In the genomic region with DNA sequence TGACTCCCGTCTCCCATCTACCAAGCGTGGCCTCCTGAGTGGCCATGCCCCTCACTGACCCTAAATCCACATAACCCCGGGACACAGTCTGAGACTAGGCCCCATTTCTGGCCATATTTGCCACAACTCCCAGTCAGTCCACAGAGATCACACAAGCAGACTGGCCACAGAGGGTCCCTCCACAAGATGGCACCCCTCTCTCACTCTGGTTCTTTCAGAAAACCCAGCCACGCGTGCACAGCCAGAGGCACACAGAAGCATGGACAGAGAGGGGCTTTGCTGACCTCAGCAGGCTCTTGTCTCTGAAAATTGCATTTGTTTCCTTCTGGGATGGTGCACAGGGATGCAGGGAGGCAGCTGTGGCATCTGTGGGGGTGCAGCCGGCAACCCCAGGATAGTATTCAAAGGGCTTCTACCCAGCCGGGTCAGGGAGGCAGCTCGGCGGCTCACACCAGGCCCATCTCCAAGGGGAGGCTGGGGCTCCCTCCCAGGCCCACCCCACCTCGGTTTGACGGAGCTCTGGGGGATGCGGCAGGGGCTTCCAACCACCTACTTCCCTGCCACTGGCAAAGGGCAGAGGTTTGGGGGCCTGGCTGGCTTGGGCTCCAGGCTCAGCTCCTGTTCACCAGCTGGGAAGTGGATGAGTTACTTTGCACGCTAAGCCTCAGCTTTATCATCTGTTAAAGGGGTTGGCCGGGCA, we compare ENCODE assay signal across 10 cellular contexts. TPM values are rescaled to one million over a fixed set of nuclear protein-coding genes. Genes with fewer than 3 reads are reported as not detected.
DNase-seq lines count a peak whose midpoint lies in the region; ATAC-seq and TF ChIP-seq lines count a peak whose summit lies in the region.
"Had no signal": no experiment of that assay in that cellular context is flagged by ENCODE, and none has a peak within 500 bp of the region (broad histone marks: within the 10 kb centered on the region; RNA-seq: fewer than 3 reads in every experiment).

No MANE protein-coding gene starts in this region.

- H4K20me1 ChIP-seq in HCT116 (ENCODE audit: insufficient read depth): no peaks in the 10 kb centered on the region

- H3K4me3 ChIP-seq in HCT116 (replicated peaks in 1 of 2; ENCODE audit: low read depth in 1 of 2, low read length in 2 of 2): no peak overlapping the region
- H3K4me3 ChIP-seq: SJSA1 had no signal

- no peaks in the 10 kb centered on the region for H3K9me2 ChIP-seq in HCT116 (ENCODE audit: insufficient read depth)

- BruUV-seq in Calu3 (replicated peaks; lab: Mats Ljungman, UMichigan) (no TSS peak), HCT116 (replicated peaks; lab: Mats Ljungman, UMichigan) (no TSS peak)

- RAD21 ChIA-PET in HCT116 (lab: Charles Lee; ENCODE audit: low non-redundant PET in 1 of 2, low total read pairs in 2 of 2, uncharacterized antibody in 2 of 2, unreplicated experiment in 2 of 2): no interaction called here

- H3K4me1 Mint-ChIP-seq in Calu3 (ENCODE audit: low read depth, unreplicated experiment): no peaks in the 10 kb centered on the region
- no peaks in the 10 kb centered on the region for H3K4me1 Mint-ChIP-seq in activated CD4-positive, alpha-beta T cell treated with anti-CD3 and anti-CD28 coated beads for 36 hours

- no peak overlapping the region for H3K4me2 ChIP-seq in HCT116 (ENCODE audit: low read length)

- no peaks in the 10 kb centered on the region for H3K4me1 ChIP-seq in HCT116 (ENCODE audit: control insufficient read depth in 1 of 2, insufficient read depth in 2 of 2, low read length in 2 of 2)
- H3K4me1 ChIP-seq: SJSA1 had no signal

- DNase-seq in Calu3 (peak; percentile 42), HCT116 (ENCODE audit: low read depth, low spot score) (no peak), globus pallidus (ENCODE audit: low spot score) (peak; percentile 57), pons (ENCODE audit: low spot score) (peak; percentile 69), NCI-H446 treated with DMSO at 0.1 percent for 48 hours (lab: John Stamatoyannopoulos, UW) (no peak)
- peak; percentile 45 for DNase-seq in activated CD4-positive, alpha-beta T cell treated with anti-CD3 and anti-CD28 coated beads for 36 hours

- H3K36me3 ChIP-seq in HCT116 (ENCODE audit: control insufficient read depth in 1 of 2, insufficient read depth in 2 of 2, low read length in 2 of 2): no peaks in the 10 kb centered on the region
- H3K36me3 ChIP-seq: SJSA1 had no signal

- peak; percentile 66 for TF ChIP-seq RAD21 in HCT116 (IDR thresholded peaks at IDR 0.05; ENCODE audit: low read depth)

- no peaks in the 10 kb centered on the region for H3K9me3 Mint-ChIP-seq in Calu3 (ENCODE audit: low read depth, unreplicated experiment)
- no peaks in the 10 kb centered on the region for H3K9me3 Mint-ChIP-seq in activated CD4-positive, alpha-beta T cell treated with anti-CD3 and anti-CD28 coated beads for 36 hours (ENCODE audit: low read depth)
- H3K9me3 Mint-ChIP-seq: mesothelial cell of epicardium had no signal

- no peaks in the 10 kb centered on the region for H3K27me3 ChIP-seq in HCT116 (ENCODE audit: insufficient read depth, low read length)
- H3K27me3 ChIP-seq: SJSA1 had no signal

- H3K9me3 ChIP-seq in HCT116 (ENCODE audit: control insufficient read depth in 1 of 2, insufficient read depth in 1 of 2, low read depth in 1 of 2, low read length in 2 of 2): no peaks in the 10 kb centered on the region
- H3K9me3 ChIP-seq: SJSA1 had no signal

- H3K27me3 Mint-ChIP-seq in Calu3 (ENCODE audit: unreplicated experiment): peaks cover 25% of the 10 kb centered on the region
- H3K27me3 Mint-ChIP-seq in activated CD4-positive, alpha-beta T cell treated with anti-CD3 and anti-CD28 coated beads for 36 hours: no peaks in the 10 kb centered on the region

- H3K27ac ChIP-seq in HCT116 (ENCODE audit: low read depth, low read length): no peak overlapping the region
- H3K27ac ChIP-seq: SJSA1 had no signal

- ATAC-seq in HCT116: peak; percentile 67
- ATAC-seq in activated CD4-positive, alpha-beta T cell treated with anti-CD3 and anti-CD28 coated beads for 36 hours: peak; percentile 26
- ATAC-seq in HG03280 (IDR thresholded peaks at IDR 0.05; ENCODE audit: unreplicated experiment): no peak
- no peak for ATAC-seq in GM18868 (IDR thresholded peaks at IDR 0.05; ENCODE audit: unreplicated experiment)

- TF ChIP-seq CTCF in Calu3 (IDR thresholded peaks at IDR 0.05; ENCODE audit: unreplicated experiment) (no peak), HCT116 (IDR thresholded peaks at IDR 0.05 in 2 of 3, conservative IDR thresholded peaks at IDR 0.05 in 1 of 3; ENCODE audit: borderline replicate concordance in 1 of 3, insufficient read depth in 1 of 3, low read depth in 2 of 3, low read length in 2 of 3) (peak; percentile 31 to 39 (median 35); a peak in 3 of 6 replicates)

- H3K79me2 ChIP-seq in HCT116 (ENCODE audit: insufficient read depth, low read length): no peaks in the 10 kb centered on the region

- CTCF ChIA-PET in Calu3 (lab: Charles Lee): interaction anchor here (0.7 to 1.9 kb wide), 5 partner anchors 11 to 71 kb away, joined by 3 to 8 read pairs (median 5); no protein-coding TSS in a partner anchor
- CTCF ChIA-PET in HCT116 (lab: Charles Lee): no interaction called here
- CTCF ChIA-PET in activated CD4-positive, alpha-beta T cell treated with anti-CD3 and anti-CD28 coated beads for 36 hours (lab: Charles Lee): interaction anchor here (0.5 kb wide), 3 partner anchors 34 to 402 kb away, joined by 3 to 5 read pairs (median 4); no protein-coding TSS in a partner anchor

- POLR2A ChIA-PET in HCT116 (lab: Charles Lee): no interaction called here
- POLR2A ChIA-PET in activated CD4-positive, alpha-beta T cell treated with anti-CD3 and anti-CD28 coated beads for 36 hours (lab: Charles Lee): no interaction called here

- intact Hi-C loops in Calu3 (cut with micrococcal nuclease; ENCODE audit: unreplicated experiment) (no loop called here), HCT116 (cut with micrococcal nuclease) (no loop called here)
- intact Hi-C loops in activated CD4-positive, alpha-beta T cell treated with anti-CD3 and anti-CD28 coated beads for 36 hours (cut with DNase I, micrococcal nuclease): no loop called here

- H3K4me3 Mint-ChIP-seq in Calu3 (ENCODE audit: low read depth, unreplicated experiment): no peak overlapping the region
- no peak overlapping the region for H3K4me3 Mint-ChIP-seq in activated CD4-positive, alpha-beta T cell treated with anti-CD3 and anti-CD28 coated beads for 36 hours
- H3K4me3 Mint-ChIP-seq: mesothelial cell of epicardium had no signal

- H3K36me3 Mint-ChIP-seq in Calu3 (ENCODE audit: insufficient read depth, unreplicated experiment): peaks cover 5% of the 10 kb centered on the region
- H3K36me3 Mint-ChIP-seq in activated CD4-positive, alpha-beta T cell treated with anti-CD3 and anti-CD28 coated beads for 36 hours (ENCODE audit: low read depth): no peaks in the 10 kb centered on the region

- TF ChIP-seq POLR2A in HCT116 (IDR thresholded peaks at IDR 0.05; ENCODE audit: borderline replicate concordance, extremely low read depth, insufficient read depth, insufficient read length): no peak

- no peak overlapping the region for H3K27ac Mint-ChIP-seq in Calu3 (ENCODE audit: unreplicated experiment)
- H3K27ac Mint-ChIP-seq in activated CD4-positive, alpha-beta T cell treated with anti-CD3 and anti-CD28 coated beads for 36 hours: no peak overlapping the region
- H3K27ac Mint-ChIP-seq: mesothelial cell of epicardium had no signal

- no peak overlapping the region for H2AFZ ChIP-seq in HCT116 (ENCODE audit: low read depth, low read length, poor library complexity, severe bottlenecking)

- H3K9ac ChIP-seq in HCT116 (ENCODE audit: low read length): no peak overlapping the region

TF ChIP-seq in HCT116, 20 proteins besides CTCF, POLR2A, EP300 and RAD21:
- TF ChIP-seq ELF1 (IDR thresholded peaks at IDR 0.05; ENCODE audit: borderline replicate concordance, low read depth) (no peak), EZH2phosphoT487 (IDR thresholded peaks at IDR 0.05; ENCODE audit: borderline replicate concordance) (no peak), SP1 (IDR thresholded peaks at IDR 0.05; ENCODE audit: low read depth) (no peak), JUND (IDR thresholded peaks at IDR 0.05) (no peak), YY1 (IDR thresholded peaks at IDR 0.05; ENCODE audit: extremely low read depth, insufficient replicate concordance, low read depth, low read length) (no peak), ZFX (IDR thresholded peaks at IDR 0.05) (no peak), CEBPB (IDR thresholded peaks at IDR 0.05; ENCODE audit: low read depth) (no peak), SIN3A (IDR thresholded peaks at IDR 0.05; ENCODE audit: low read depth) (no peak), POLR2AphosphoS5 (IDR thresholded peaks at IDR 0.05; ENCODE audit: low read depth, low read length) (no peak)
- TF ChIP-seq, protein P1, sequence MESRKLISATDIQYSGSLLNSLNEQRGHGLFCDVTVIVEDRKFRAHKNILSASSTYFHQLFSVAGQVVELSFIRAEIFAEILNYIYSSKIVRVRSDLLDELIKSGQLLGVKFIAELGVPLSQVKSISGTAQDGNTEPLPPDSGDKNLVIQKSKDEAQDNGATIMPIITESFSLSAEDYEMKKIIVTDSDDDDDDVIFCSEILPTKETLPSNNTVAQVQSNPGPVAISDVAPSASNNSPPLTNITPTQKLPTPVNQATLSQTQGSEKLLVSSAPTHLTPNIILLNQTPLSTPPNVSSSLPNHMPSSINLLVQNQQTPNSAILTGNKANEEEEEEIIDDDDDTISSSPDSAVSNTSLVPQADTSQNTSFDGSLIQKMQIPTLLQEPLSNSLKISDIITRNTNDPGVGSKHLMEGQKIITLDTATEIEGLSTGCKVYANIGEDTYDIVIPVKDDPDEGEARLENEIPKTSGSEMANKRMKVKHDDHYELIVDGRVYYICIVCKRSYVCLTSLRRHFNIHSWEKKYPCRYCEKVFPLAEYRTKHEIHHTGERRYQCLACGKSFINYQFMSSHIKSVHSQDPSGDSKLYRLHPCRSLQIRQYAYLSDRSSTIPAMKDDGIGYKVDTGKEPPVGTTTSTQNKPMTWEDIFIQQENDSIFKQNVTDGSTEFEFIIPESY (IDR thresholded peaks at IDR 0.05; ENCODE audit: extremely low read depth, insufficient replicate concordance, low read length): no peak

RNA-seq across cellular contexts. Expression of a gene that starts 16.8 kb away (rescaled TPM):
- total RNA-seq in Calu3 (2022) (0.24 TPM in 1 of 2 replicates, not detected in the other), HCT116 (2021; ENCODE audit: unreplicated experiment) (15.2 TPM)
- polyA plus RNA-seq in HCT116 (2012): 7.5 and 9.8 TPM in 2 replicates
- total RNA-seq in activated CD4-positive, alpha-beta T cell treated with anti-CD3 and anti-CD28 coated beads for 36 hours: under 1 TPM; 0.04 to 0.27 TPM
- total RNA-seq: SJSA1 had no signal

RNA-seq across cellular contexts. Expression of a gene that starts 27.3 kb away (rescaled TPM):
- total RNA-seq in Calu3 (2022) (not detected in 2 replicates), HCT116 (2021; ENCODE audit: unreplicated experiment) (not detected)
- not detected in 2 replicates for polyA plus RNA-seq in HCT116 (2012)
- not detected for total RNA-seq in activated CD4-positive, alpha-beta T cell treated with anti-CD3 and anti-CD28 coated beads for 36 hours
- total RNA-seq: mesothelial cell of epicardium, SJSA1 had no signal

Comparison
In these comparisons a context has a peak if more than half of its experiments do, and no peak if none do; other contexts are left out.
1. DNase-seq: peak in Calu3 (single experiment), activated CD4-positive, alpha-beta T cell treated with anti-CD3 and anti-CD28 coated beads for 36 hours (single experiment), globus pallidus (single experiment) and pons (single experiment); none in HCT116 (single experiment) and NCI-H446 treated with DMSO at 0.1 percent for 48 hours (single experiment).
2. ATAC-seq: peak in HCT116 (single experiment) and activated CD4-positive, alpha-beta T cell treated with anti-CD3 and anti-CD28 coated beads for 36 hours (single experiment); none in HG03280 (single experiment) and GM18868 (single experiment).
3. RNA of a gene that starts 16.8 kb away (total RNA-seq): 15.2 TPM in HCT116 (single experiment); 0.04 to 0.27 TPM in activated CD4-positive, alpha-beta T cell treated with anti-CD3 and anti-CD28 coated beads for 36 hours and 0.24 TPM in Calu3; every median in the first group is over 10 times any median in the second.